8 cellular contexts compared by ENCODE assay signal in genomic region chr10:18658992-18659783, GRCh38. TPM values are rescaled to one million over a fixed set of nuclear protein-coding genes. Genes with fewer than 3 reads are reported as not detected.
DNase-seq lines count a peak whose midpoint lies in the region; ATAC-seq and TF ChIP-seq lines count a peak whose summit lies in the region.

A gene with protein sequence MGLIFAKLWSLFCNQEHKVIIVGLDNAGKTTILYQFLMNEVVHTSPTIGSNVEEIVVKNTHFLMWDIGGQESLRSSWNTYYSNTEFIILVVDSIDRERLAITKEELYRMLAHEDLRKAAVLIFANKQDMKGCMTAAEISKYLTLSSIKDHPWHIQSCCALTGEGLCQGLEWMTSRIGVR (plus strand): TSS chr10:18659431. CDS start chr10:18659638, 207 bp downstream.

- ATAC-seq in GM19397 (IDR thresholded peaks at IDR 0.05; ENCODE audit: unreplicated experiment), result peak; percentile 91
- ATAC-seq in HG03571 (IDR thresholded peaks at IDR 0.05; ENCODE audit: unreplicated experiment), result peak; percentile 96

- CTCF ChIA-PET in activated CD4-positive, alpha-beta memory T cell treated with anti-CD3 and anti-CD28 coated beads, Interleukin-2, amount 10 ng/mL, durations not matched to agents 7 days and 5 days (lab: Charles Lee), result interaction anchor here (2.1 kb wide), 1 partner anchor 10 kb away, joined by 14 read pairs; no protein-coding TSS in a partner anchor

- peak within 1 kb of the TSS; percentile 99 for H3K27ac Mint-ChIP-seq in activated CD4-positive, alpha-beta memory T cell treated with anti-CD3 and anti-CD28 coated beads, Interleukin-2, amount 10 ng/mL, durations not matched to agents 7 days and 5 days

- no peaks in the 10 kb centered on the region for H3K9me3 Mint-ChIP-seq in activated CD4-positive, alpha-beta memory T cell treated with anti-CD3 and anti-CD28 coated beads, Interleukin-2, amount 10 ng/mL, durations not matched to agents 7 days and 5 days

- no peak for TF ChIP-seq CTCF in lower leg skin (IDR thresholded peaks at IDR 0.05)

- peak in 1 of 2 donors; percentile 2 for TF ChIP-seq POLR2A in lower leg skin (IDR thresholded peaks at IDR 0.05)

- WGBS in lower leg skin, 2 donors, result 0 to 1% methylated on average over 43 to 49 of the region's 73 CpGs

- H3K4me1 Mint-ChIP-seq in activated CD4-positive, alpha-beta memory T cell treated with anti-CD3 and anti-CD28 coated beads, Interleukin-2, amount 10 ng/mL, durations not matched to agents 7 days and 5 days, result peaks cover 40% of the 10 kb centered on the region

- peak within 1 kb of the TSS; percentile 97 for H3K4me3 ChIP-seq in lower leg skin (ENCODE audit: low read depth, poor library complexity, severe bottlenecking)

- peak within 1 kb of the TSS; percentile 100 for H3K4me3 Mint-ChIP-seq in activated CD4-positive, alpha-beta memory T cell treated with anti-CD3 and anti-CD28 coated beads, Interleukin-2, amount 10 ng/mL, durations not matched to agents 7 days and 5 days

- H3K36me3 Mint-ChIP-seq in activated CD4-positive, alpha-beta memory T cell treated with anti-CD3 and anti-CD28 coated beads, Interleukin-2, amount 10 ng/mL, durations not matched to agents 7 days and 5 days (ENCODE audit: low read depth), result peaks cover 41% of the 10 kb centered on the region

- POLR2A ChIA-PET in activated CD4-positive, alpha-beta memory T cell treated with anti-CD3 and anti-CD28 coated beads, Interleukin-2, amount 10 ng/mL, durations not matched to agents 7 days and 5 days (lab: Charles Lee), result interaction anchor here (1.0 to 5.9 kb wide), 9 partner anchors 9 to 1015 kb away, joined by 3 to 126 read pairs (median 4); partner anchors contain the start of genes NSUN6 and STAM

- intact Hi-C loops in lower leg skin (cut with DNase I; ENCODE audit: low total_unique reads), result no loop called here

- no peaks in the 10 kb centered on the region for H3K27me3 Mint-ChIP-seq in activated CD4-positive, alpha-beta memory T cell treated with anti-CD3 and anti-CD28 coated beads, Interleukin-2, amount 10 ng/mL, durations not matched to agents 7 days and 5 days

- DNase-seq in CD1c-positive myeloid dendritic cell (ENCODE audit: extremely low spot score), result peak; percentile 99
- peak; percentile 97 for DNase-seq in NCI-H82 (lab: John Stamatoyannopoulos, UW)
- DNase-seq in activated CD4-positive, alpha-beta memory T cell treated with anti-CD3 and anti-CD28 coated beads, Interleukin-2, amount 10 ng/mL, durations not matched to agents 7 days and 5 days, result peak; percentile 96
- peak; percentile 97 for DNase-seq in ecto neural progenitor cell (ENCODE audit: low spot score)
- peak; percentile 97 to 100 for DNase-seq in lower leg skin (ENCODE audit: low spot score in 2 of 2)
- DNase-seq in stimulated activated CD4-positive, alpha-beta T cell treated with anti-CD3 and anti-CD28 coated beads, Interleukin-4, amount 100 ng/mL, for 48 hours (ENCODE audit: low read depth in 2 of 2), result peak; percentile 93 to 97

RNA-seq across cellular contexts. Expression of the gene that starts here (rescaled TPM):
- 10 to 100 TPM; 19.3 to 20.4 TPM for total RNA-seq in activated CD4-positive, alpha-beta memory T cell treated with anti-CD3 and anti-CD28 coated beads, Interleukin-2, amount 10 ng/mL, durations not matched to agents 7 days and 5 days
- 10 to 100 TPM; 10.9 to 15.9 (median 14.0) TPM for total RNA-seq in lower leg skin

Comparison
In these comparisons a context has a peak if more than half of its experiments do, and no peak if none do; other contexts are left out.
1. Peak in every context shown above with its lines: DNase-seq, ATAC-seq and H3K4me3 ChIP-seq.